Comparison of ENCODE assay signal across 2 cellular contexts in genomic region chr1:55051621-55052020, GRCh38.
TF ChIP-seq lines count a peak whose summit lies in the region.

No MANE protein-coding gene starts in this region.

TF ChIP-seq in HepG2, 621 proteins besides CTCF, POLR2A, EP300 and RAD21:
- TF ChIP-seq ZNF567 (CRISPR knock-in tag; IDR thresholded peaks at IDR 0.05; ENCODE audit: borderline replicate concordance): no peak
- no peak for TF ChIP-seq ZNF331 (CRISPR knock-in tag; IDR thresholded peaks at IDR 0.05)
- TF ChIP-seq SAP130 (CRISPR knock-in tag; IDR thresholded peaks at IDR 0.05; ENCODE audit: low read depth): no peak
- no peak for TF ChIP-seq ZBTB38 (CRISPR knock-in tag; IDR thresholded peaks at IDR 0.05)
- TF ChIP-seq ZNF513 (CRISPR knock-in tag; conservative IDR thresholded peaks at IDR 0.05): no peak
- TF ChIP-seq NFYC (CRISPR knock-in tag; IDR thresholded peaks at IDR 0.05): no peak
- no peak for TF ChIP-seq PAF1 (CRISPR knock-in tag; IDR thresholded peaks at IDR 0.05)
- TF ChIP-seq RFXAP (CRISPR knock-in tag; IDR thresholded peaks at IDR 0.05; ENCODE audit: borderline replicate concordance): no peak
- no peak for TF ChIP-seq ZNF768 (CRISPR knock-in tag; IDR thresholded peaks at IDR 0.05)
- no peak for TF ChIP-seq PPARG (CRISPR knock-in tag; conservative IDR thresholded peaks at IDR 0.05)
- no peak for TF ChIP-seq ZBTB34 (CRISPR knock-in tag; IDR thresholded peaks at IDR 0.05)
- no peak for TF ChIP-seq CSRNP2 (CRISPR knock-in tag; conservative IDR thresholded peaks at IDR 0.05; ENCODE audit: low read depth)
- no peak for TF ChIP-seq SOX13 (IDR thresholded peaks at IDR 0.05)
- no peak for TF ChIP-seq SOX13 (CRISPR knock-in tag; conservative IDR thresholded peaks at IDR 0.05 in 1 of 2, IDR thresholded peaks at IDR 0.05 in 1 of 2)
- no peak for TF ChIP-seq ZNF33B (CRISPR knock-in tag; IDR thresholded peaks at IDR 0.05)
- no peak for TF ChIP-seq CEBPZ (IDR thresholded peaks at IDR 0.05; ENCODE audit: low read length)
- no peak for TF ChIP-seq RFX3 (CRISPR knock-in tag; IDR thresholded peaks at IDR 0.05)
- TF ChIP-seq HBP1 (CRISPR knock-in tag; IDR thresholded peaks at IDR 0.05; ENCODE audit: low read depth): no peak
- TF ChIP-seq ZNF549 (CRISPR knock-in tag; IDR thresholded peaks at IDR 0.05): no peak
- TF ChIP-seq POLR2G (IDR thresholded peaks at IDR 0.05; ENCODE audit: low read depth, low read length): no peak

TF ChIP-seq in endothelial cell of umbilical vein, 7 proteins besides CTCF, POLR2A, EP300 and RAD21:
- TF ChIP-seq EZH2 (IDR thresholded peaks at IDR 0.05; ENCODE audit: borderline replicate concordance, low read depth, low read length, severe bottlenecking) (no peak), FOS (IDR thresholded peaks at IDR 0.05; ENCODE audit: borderline replicate concordance, insufficient read depth, low read length) (no peak), MYC (IDR thresholded peaks at IDR 0.05; ENCODE audit: low read depth, low read length) (no peak), MAX (IDR thresholded peaks at IDR 0.05; ENCODE audit: insufficient read depth, insufficient read length) (no peak), GATA2 (IDR thresholded peaks at IDR 0.05; ENCODE audit: insufficient read depth, insufficient read length, low read depth, low read length) (no peak), POLR2AphosphoS5 (IDR thresholded peaks at IDR 0.05; ENCODE audit: insufficient read depth, low read depth, low read length) (no peak), JUN (IDR thresholded peaks at IDR 0.05; ENCODE audit: borderline replicate concordance, insufficient read depth, insufficient read length, low read depth) (no peak)
